Comparison of ENCODE assay signal across 11 cellular contexts in genomic region chr17:78253636-78253945, GRCh38. TPM values are rescaled to one million over a fixed set of nuclear protein-coding genes. Genes with fewer than 3 reads are reported as not detected.
DNase-seq lines count a peak whose midpoint lies in the region; ATAC-seq and TF ChIP-seq lines count a peak whose summit lies in the region.
"Not testable (repeated sequence)": the region's sequence is repeated elsewhere in the genome, so short reads cannot be mapped to it uniquely, and the experiment has no call there.
"Had no signal": no experiment of that assay in that cellular context is flagged by ENCODE, and none has a peak within 500 bp of the region (broad histone marks: within the 10 kb centered on the region; RNA-seq: fewer than 3 reads in every experiment).

No MANE protein-coding gene starts in this region.

- H3K9ac ChIP-seq in SU-DHL-6 (ENCODE audit: low read length) = 0 out of 2 replicates have a peak overlapping the region, but pooled peaks have one; percentile 61
- peak overlapping the region; percentile 92 for H3K9ac ChIP-seq in smooth muscle cell (ENCODE audit: low read depth)

- not testable (repeated sequence) for H3K27ac Mint-ChIP-seq in HFFc6
- H3K27ac Mint-ChIP-seq in activated naive CD8-positive, alpha-beta T cell treated with anti-CD3 and anti-CD28 coated beads for 36 hours = peak overlapping the region; percentile 38
- H3K27ac Mint-ChIP-seq in naive thymus-derived CD8-positive, alpha-beta T cell = peak overlapping the region; percentile 55 to 100 (median 94)

- not testable (repeated sequence) for H3K27me3 Mint-ChIP-seq in HFFc6 (ENCODE audit: insufficient read depth); activated naive CD8-positive, alpha-beta T cell treated with anti-CD3 and anti-CD28 coated beads for 36 hours; naive thymus-derived CD8-positive, alpha-beta T cell

- CTCF ChIA-PET in AG04450 (lab: Charles Lee) = interaction anchor here (1.0 kb wide), 1 partner anchor 107 kb away, joined by 3 read pairs; no protein-coding TSS in a partner anchor

- not testable (repeated sequence) for H2AFZ ChIP-seq in SU-DHL-6 (ENCODE audit: low read depth, low read length, severe bottlenecking); hepatocyte; smooth muscle cell (ENCODE audit: low read depth)

- not testable (repeated sequence) for H3K36me3 Mint-ChIP-seq in HFFc6 (ENCODE audit: low read depth); activated naive CD8-positive, alpha-beta T cell treated with anti-CD3 and anti-CD28 coated beads for 36 hours; naive thymus-derived CD8-positive, alpha-beta T cell

- H3F3A ChIP-seq in SU-DHL-6 (ENCODE audit: insufficient read depth) = peaks cover 30% of the 10 kb centered on the region
- H3F3A ChIP-seq in smooth muscle cell (ENCODE audit: low read depth) = not testable (repeated sequence)

- not testable (repeated sequence) for H3K9me3 ChIP-seq in AG04450 (ENCODE audit: control insufficient read depth, insufficient read depth, low read length); SU-DHL-6 (ENCODE audit: insufficient read depth, low read length); ectodermal cell (ENCODE audit: control insufficient read depth, low read length); hepatocyte (ENCODE audit: low read depth); smooth muscle cell (replicated peaks; ENCODE audit: low read depth)

- not testable (repeated sequence) for H3K27ac ChIP-seq in AG04450 (ENCODE audit: low read depth, low read length); SU-DHL-6 (ENCODE audit: low read depth, low read length); ectodermal cell (ENCODE audit: insufficient read depth, low read depth, low read length, poor library complexity, severe bottlenecking); hepatocyte; smooth muscle cell (ENCODE audit: low read depth)

- POLR2A ChIA-PET in AG04450 (lab: Yijun Ruan, JAX) = not testable (repeated sequence)
- POLR2A ChIA-PET in naive thymus-derived CD8-positive, alpha-beta T cell (lab: Charles Lee) = interaction anchor here (2.2 to 3.1 kb wide), 3 partner anchors 105 to 123 kb away, joined by 11 to 21 read pairs (median 13); partner anchors contain the start of gene TMC8

- H3K9me3 Mint-ChIP-seq in HFFc6; activated naive CD8-positive, alpha-beta T cell treated with anti-CD3 and anti-CD28 coated beads for 36 hours; naive thymus-derived CD8-positive, alpha-beta T cell: not testable (repeated sequence)

- not testable (repeated sequence) for H3K27me3 ChIP-seq in AG04450 (ENCODE audit: control insufficient read depth, insufficient read depth, low read length); SU-DHL-6 (ENCODE audit: low read length); ectodermal cell (ENCODE audit: control insufficient read depth, insufficient read depth, low read length, poor library complexity, severe bottlenecking); hepatocyte; smooth muscle cell (ENCODE audit: low read depth)

- WGBS in ectodermal cell, 2 experiments = 85 to 91% methylated on average over 12 of the region's 12 CpGs
- 83% methylated on average over 12 of the region's 12 CpGs for WGBS in hepatocyte (ENCODE audit: low lambda C conversion rate, missing lambda C conversion rate)
- 88% methylated on average over 12 of the region's 12 CpGs for WGBS in smooth muscle cell (ENCODE audit: low lambda C conversion rate)

- DNase-seq in AG04450 (ENCODE audit: low read depth, low spot score); HFFc6; activated naive CD8-positive, alpha-beta T cell treated with anti-CD3 and anti-CD28 coated beads for 36 hours; hepatocyte (ENCODE audit: low spot score); naive thymus-derived CD8-positive, alpha-beta T cell; smooth muscle cell (lab: John Stamatoyannopoulos, UW; ENCODE audit: unreplicated experiment): not testable (repeated sequence)

- peaks cover 15% of the 10 kb centered on the region for H3K4me1 Mint-ChIP-seq in HFFc6 (ENCODE audit: low read depth)
- peaks cover 38% of the 10 kb centered on the region for H3K4me1 Mint-ChIP-seq in activated naive CD8-positive, alpha-beta T cell treated with anti-CD3 and anti-CD28 coated beads for 36 hours
- peaks cover 23 to 77% (median 67%) of the 10 kb centered on the region in 4 donors for H3K4me1 Mint-ChIP-seq in naive thymus-derived CD8-positive, alpha-beta T cell

- H3K9me2 ChIP-seq in SU-DHL-6 (replicated peaks; ENCODE audit: insufficient read depth, low read length); hepatocyte (replicated peaks; ENCODE audit: insufficient read depth): not testable (repeated sequence)

- peak overlapping the region; percentile 80 for H3K4me3 Mint-ChIP-seq in HFFc6
- peak overlapping the region; percentile 75 for H3K4me3 Mint-ChIP-seq in activated naive CD8-positive, alpha-beta T cell treated with anti-CD3 and anti-CD28 coated beads for 36 hours
- H3K4me3 Mint-ChIP-seq in naive thymus-derived CD8-positive, alpha-beta T cell = peak overlapping the region; percentile 76 to 89 (median 82)

- H3K4me2 ChIP-seq in SU-DHL-6 (ENCODE audit: low read depth, low read length, poor library complexity, severe bottlenecking) (peak overlapping the region; percentile 30), hepatocyte (peak overlapping the region; percentile 97), smooth muscle cell (peak overlapping the region; percentile 99)

- peak overlapping the region; percentile 80 for H3K4me3 ChIP-seq in AG04450 (ENCODE audit: low read depth, low read length)
- H3K4me3 ChIP-seq in SU-DHL-6 (ENCODE audit: insufficient read depth, low read length, poor library complexity, severe bottlenecking) = not testable (repeated sequence)
- H3K4me3 ChIP-seq in ectodermal cell (ENCODE audit: insufficient read depth, low read depth, low read length) = peak overlapping the region; percentile 75
- H3K4me3 ChIP-seq in hepatocyte = peak overlapping the region; percentile 95
- peak overlapping the region; percentile 99 for H3K4me3 ChIP-seq in smooth muscle cell

- ATAC-seq in naive thymus-derived CD8-positive, alpha-beta T cell = not testable (repeated sequence)

- H3K79me2 ChIP-seq in SU-DHL-6 (ENCODE audit: insufficient read depth, low read length); hepatocyte; smooth muscle cell (ENCODE audit: low read depth): not testable (repeated sequence)

- H3K4me1 ChIP-seq in ectodermal cell (ENCODE audit: control insufficient read depth, insufficient read depth, low read length) (peaks cover 37% of the 10 kb centered on the region), hepatocyte (ENCODE audit: insufficient read depth) (peaks cover 41% of the 10 kb centered on the region), smooth muscle cell (ENCODE audit: low read depth) (peaks cover 39% of the 10 kb centered on the region)

- TF ChIP-seq CTCF in AG04450 (IDR thresholded peaks at IDR 0.05; ENCODE audit: low read depth, low read length); HFFc6 (IDR thresholded peaks at IDR 0.05); SU-DHL-6 (IDR thresholded peaks at IDR 0.05; ENCODE audit: insufficient read depth, low read length, poor library complexity, severe bottlenecking); hepatocyte (IDR thresholded peaks at IDR 0.05; ENCODE audit: poor library complexity); smooth muscle cell (IDR thresholded peaks at IDR 0.05; ENCODE audit: borderline replicate concordance, insufficient read depth, poor library complexity, severe bottlenecking): not testable (repeated sequence)

- not testable (repeated sequence) for H4K20me1 ChIP-seq in SU-DHL-6 (ENCODE audit: low read depth, low read length); hepatocyte (ENCODE audit: insufficient read depth, poor library complexity, severe bottlenecking); smooth muscle cell (ENCODE audit: low read depth)

- H3K36me3 ChIP-seq in SU-DHL-6 (ENCODE audit: low read length); ectodermal cell (ENCODE audit: control insufficient read depth, insufficient read depth, low read length); hepatocyte (replicated peaks; ENCODE audit: insufficient read depth, low read depth); smooth muscle cell (ENCODE audit: low read depth): not testable (repeated sequence)

RNA-seq across cellular contexts. Expression of gene TMEM235, which starts 22.2 kb away (rescaled TPM):
- polyA plus RNA-seq in AG04450 (2011; rRNA removed) (not detected in 2 replicates), hepatocyte (0.21 and 0.30 TPM in 2 replicates), smooth muscle cell (not detected in 2 replicates)
- not detected in 2 replicates for polyA minus RNA-seq in AG04450 (2011; rRNA and poly(A)+ RNA removed)
- total RNA-seq in HFFc6 (2021; fragmentation: NEBNext Ultra II Directional; extraction: Animal tissue kit (Norgen Biotek cat#: 25700)) = not detected
- not detected for total RNA-seq in activated naive CD8-positive, alpha-beta T cell treated with anti-CD3 and anti-CD28 coated beads for 36 hours
- polyA plus RNA-seq in ectodermal cell (2013, experiment 1 of 4) = not detected
- polyA plus RNA-seq in ectodermal cell (2013, experiment 2 of 4) = 0.07 TPM
- polyA plus RNA-seq in ectodermal cell (2013, experiment 3 of 4) = not detected
- not detected for polyA plus RNA-seq in ectodermal cell (2013, experiment 4 of 4)
- total RNA-seq in hepatocyte (0.27 TPM in 1 of 2 replicates, not detected in the other), smooth muscle cell (not detected in 2 replicates)
- not detected for total RNA-seq in naive thymus-derived CD8-positive, alpha-beta T cell
- polyA plus RNA-seq in naive thymus-derived CD8-positive, alpha-beta T cell = not detected
- total RNA-seq: activated naive CD4-positive, alpha-beta T cell treated with anti-CD3 and anti-CD28 coated beads, Interleukin-2, amount 50 U/mL, for 72 hours; posterior vena cava; ureter had no signal

RNA-seq across cellular contexts. Expression of gene BIRC5, which starts 39.5 kb away (rescaled TPM):
- 11.6 and 15.3 TPM in 2 replicates for polyA plus RNA-seq in AG04450 (2011; rRNA removed)
- polyA minus RNA-seq in AG04450 (2011; rRNA and poly(A)+ RNA removed) = 18.2 and 22.1 TPM in 2 replicates
- total RNA-seq in HFFc6 (2021; fragmentation: NEBNext Ultra II Directional; extraction: Animal tissue kit (Norgen Biotek cat#: 25700)) = 10 to 100 TPM; 41.8 to 89.7 (median 83.3) TPM
- total RNA-seq in activated naive CD8-positive, alpha-beta T cell treated with anti-CD3 and anti-CD28 coated beads for 36 hours = 100 to 1,000 TPM in 1 of 2 experiments, 10 to 100 TPM in 1; 92.4 to 102 TPM
- 123 TPM for polyA plus RNA-seq in ectodermal cell (2013, experiment 1 of 4)
- 122 TPM for polyA plus RNA-seq in ectodermal cell (2013, experiment 2 of 4)
- polyA plus RNA-seq in ectodermal cell (2013, experiment 3 of 4) = 113 TPM
- 113 TPM for polyA plus RNA-seq in ectodermal cell (2013, experiment 4 of 4)
- total RNA-seq in hepatocyte = 12.0 and 14.6 TPM in 2 replicates
- 12.4 and 18.0 TPM in 2 replicates for polyA plus RNA-seq in hepatocyte
- total RNA-seq in naive thymus-derived CD8-positive, alpha-beta T cell = under 1 TPM in 1 of 2 experiments, not detected in 1; 0.30 TPM
- polyA plus RNA-seq in naive thymus-derived CD8-positive, alpha-beta T cell = not detected
- total RNA-seq in smooth muscle cell = 7.7 and 15.3 TPM in 2 replicates
- polyA plus RNA-seq in smooth muscle cell = 11.9 and 15.6 TPM in 2 replicates

Comparison
In these comparisons a context has a peak if more than half of its experiments do, and no peak if none do; other contexts are left out.
1. H3K4me2 ChIP-seq: peak in every context shown above with its lines; median percentile 99 in smooth muscle cell; 97 in hepatocyte; 30 in SU-DHL-6.